10 cellular contexts compared by ENCODE assay signal in genomic region chr2:177633910-177634294, GRCh38.
DNase-seq lines count a peak whose midpoint lies in the region; ATAC-seq, FAIRE-seq and TF ChIP-seq lines count a peak whose summit lies in the region.
"Had no signal": no experiment of that assay in that cellular context is flagged by ENCODE, and none has a peak within 500 bp of the region (broad histone marks: within the 10 kb centered on the region; RNA-seq: fewer than 3 reads in every experiment).

No MANE protein-coding gene starts in this region.

- H3K27me3 ChIP-seq in GM06990 (replicated peaks; ENCODE audit: control insufficient read depth, insufficient read depth, low read length): no peaks in the 10 kb centered on the region
- H3K27me3 ChIP-seq in psoas muscle (ENCODE audit: insufficient read depth in 3 of 3, low read length in 2 of 3): no peaks in the 10 kb centered on the region

- no peak for TF ChIP-seq CTCF in GM06990 (IDR thresholded peaks at IDR 0.05; ENCODE audit: insufficient read depth, low read length, poor library complexity, severe bottlenecking)
- no peak for TF ChIP-seq CTCF in psoas muscle (IDR thresholded peaks at IDR 0.05)
- TF ChIP-seq CTCF in foreskin fibroblast (IDR thresholded peaks at IDR 0.05; ENCODE audit: low read depth, low read length): no peak

- no peak for ATAC-seq in psoas muscle

- H3K36me3 ChIP-seq in GM06990 (ENCODE audit: control insufficient read depth, insufficient read depth, low read length): no peaks in the 10 kb centered on the region
- no peaks in the 10 kb centered on the region for H3K36me3 ChIP-seq in psoas muscle (ENCODE audit: insufficient read depth in 1 of 2, low read depth in 1 of 2)

- intact Hi-C loops in psoas muscle (cut with DNase I): no loop called here

- H3K27ac ChIP-seq in psoas muscle: peak overlapping the region; percentile 58
- H3K27ac ChIP-seq in caudate nucleus (ENCODE audit: low read depth, low read length): no peak overlapping the region

- 14 to 24% (median 24%) methylated on average over 1 of the region's 1 CpG for WGBS in psoas muscle, 3 donors

- H3K4me1 ChIP-seq in psoas muscle: peaks cover 7% of the 10 kb centered on the region

- FAIRE-seq in endometrium (lab: Jason Lieb, UNC): peak; percentile 15
- FAIRE-seq: colon had no signal

- peak overlapping the region; percentile 52 for H3K4me3 ChIP-seq in GM06990 (replicated peaks; ENCODE audit: low read depth, low read length)
- peak overlapping the region; percentile 66 for H3K4me3 ChIP-seq in psoas muscle
- peak overlapping the region in 1 of 2 donors; percentile 60 for H3K4me3 ChIP-seq in foreskin fibroblast (ENCODE audit: low read depth in 1 of 2, low read length in 2 of 2)

- DNase-seq in GM06990 (ENCODE audit: extremely low read depth, insufficient read length): no peak
- peak; percentile 18 to 43 for DNase-seq in NCI-H1930 (lab: John Stamatoyannopoulos, UW)
- DNase-seq in psoas muscle: no peak
- DNase-seq in NK-92 (lab: John Stamatoyannopoulos, UW; ENCODE audit: unreplicated experiment): no peak
- DNase-seq in caudate nucleus (lab: John Stamatoyannopoulos, UW): no peak
- DNase-seq in mesenteric fat pad (ENCODE audit: low spot score): no peak
- no peak for DNase-seq in foreskin fibroblast
- DNase-seq: kidney glomerular epithelial cell had no signal

- H3K9me3 ChIP-seq in psoas muscle: no peaks in the 10 kb centered on the region

Comparison
In these comparisons a context has a peak if more than half of its experiments do, and no peak if none do; other contexts are left out.
1. DNase-seq: peak in NCI-H1930 (2 of 2); none in GM06990 (single experiment), psoas muscle (0 of 2), NK-92 (single experiment), caudate nucleus (0 of 61), mesenteric fat pad (single experiment) and foreskin fibroblast (0 of 2).